ENCODE assay signal across 1 cellular context in genomic region chr2:238646803-238647202, GRCh38.
TF ChIP-seq lines count a peak whose summit lies in the region.

No MANE protein-coding gene starts in this region.

TF ChIP-seq in A549, 52 proteins besides CTCF, POLR2A, EP300 and RAD21 (continued from another document):
- TF ChIP-seq REST (IDR thresholded peaks at IDR 0.05) (no peak), MAZ (IDR thresholded peaks at IDR 0.05; ENCODE audit: borderline replicate concordance, low read depth, low read length) (no peak), SMC3 (IDR thresholded peaks at IDR 0.05) (no peak), EHMT2 (IDR thresholded peaks at IDR 0.05; ENCODE audit: low read depth) (no peak), BHLHE40 (IDR thresholded peaks at IDR 0.05; ENCODE audit: low read depth, low read length) (no peak), CBX8 (IDR thresholded peaks at IDR 0.05) (no peak), HEYL (CRISPR knock-in tag; IDR thresholded peaks at IDR 0.05) (no peak), CHD2 (IDR thresholded peaks at IDR 0.05; ENCODE audit: low read length, partially characterized antibody) (no peak)
